1 cellular context compared by ENCODE assay signal in genomic region chr3:127524300-127524896, GRCh38.
TF ChIP-seq lines count a peak whose summit lies in the region.

No MANE protein-coding gene starts in this region.

TF ChIP-seq in H1, 55 proteins besides CTCF, POLR2A, EP300 and RAD21 (continued from another document):
- TF ChIP-seq CHD7 (IDR thresholded peaks at IDR 0.05; ENCODE audit: insufficient replicate concordance, low read length) (no peak), SIN3A (conservative IDR thresholded peaks at IDR 0.05 in 1 of 2, IDR thresholded peaks at IDR 0.05 in 1 of 2; ENCODE audit: low read depth in 1 of 2, low read length in 2 of 2) (0 out of 4 replicates have a peak, but pooled peaks of 1 of the 2 experiments have one; percentile 35), CHD1 (IDR thresholded peaks at IDR 0.05; ENCODE audit: low read depth, low read length) (no peak), RFX5 (IDR thresholded peaks at IDR 0.05; ENCODE audit: borderline replicate concordance, low read depth, low read length) (peak; percentile 23; the same call in 1 of the 2 replicates)
